ENCODE assay signal across 6 cellular contexts in genomic region chr19:1884719-1885334, GRCh38. TPM values are rescaled to one million over a fixed set of nuclear protein-coding genes. Genes with fewer than 3 reads are reported as not detected.
DNase-seq lines count a peak whose midpoint lies in the region; ATAC-seq and TF ChIP-seq lines count a peak whose summit lies in the region.

No MANE protein-coding gene starts in this region.

- H3K27ac ChIP-seq in KMS-11 (no peak overlapping the region), smooth muscle cell (ENCODE audit: low read depth) (peak overlapping the region; percentile 57)

- no peaks in the 10 kb centered on the region for H3K9me3 ChIP-seq in smooth muscle cell (replicated peaks; ENCODE audit: low read depth)

- H3K4me2 ChIP-seq in KMS-11 (peak overlapping the region; percentile 85), smooth muscle cell (peak overlapping the region; percentile 95)

- WGBS in smooth muscle cell (ENCODE audit: low lambda C conversion rate), result 2% methylated on average over 38 of the region's 56 CpGs

- H2AFZ ChIP-seq in KMS-11 (ENCODE audit: low read depth) (no peak overlapping the region; the same call in 1 of the 2 replicates), smooth muscle cell (ENCODE audit: low read depth) (no peak overlapping the region)

- H3K4me1 ChIP-seq in KMS-11 (ENCODE audit: low read depth, poor library complexity, severe bottlenecking) (peaks cover 19% of the 10 kb centered on the region), smooth muscle cell (ENCODE audit: low read depth) (peaks cover 9% of the 10 kb centered on the region)

- no peaks in the 10 kb centered on the region for H3K27me3 ChIP-seq in KMS-11 (ENCODE audit: insufficient read depth, low read depth)
- H3K27me3 ChIP-seq in smooth muscle cell (ENCODE audit: low read depth), result no peaks in the 10 kb centered on the region

- DNase-seq in smooth muscle cell (lab: John Stamatoyannopoulos, UW; ENCODE audit: unreplicated experiment), result no peak
- no peak for DNase-seq in DMS114 treated with DMSO at 0.1 percent for 48 hours (lab: John Stamatoyannopoulos, UW; ENCODE audit: unreplicated experiment)

- H3K4me3 ChIP-seq in KMS-11 (IDR thresholded peaks at IDR 0.05; ENCODE audit: insufficient read depth, low read depth, low read length) (no peak overlapping the region), smooth muscle cell (peak overlapping the region; percentile 92)

- H3K79me2 ChIP-seq in KMS-11 (ENCODE audit: insufficient read depth, low read depth) (peaks cover 20% of the 10 kb centered on the region; the same call in 1 of the 2 replicates), smooth muscle cell (ENCODE audit: low read depth) (peaks cover 39% of the 10 kb centered on the region)

- H4K20me1 ChIP-seq in KMS-11 (ENCODE audit: insufficient read depth), result no peaks in the 10 kb centered on the region
- peaks cover 49% of the 10 kb centered on the region for H4K20me1 ChIP-seq in smooth muscle cell (ENCODE audit: low read depth)

- H3K36me3 ChIP-seq in KMS-11 (ENCODE audit: insufficient read depth) (no peaks in the 10 kb centered on the region), smooth muscle cell (ENCODE audit: low read depth) (no peaks in the 10 kb centered on the region)

- H3F3A ChIP-seq in smooth muscle cell (ENCODE audit: low read depth), result peaks cover 5% of the 10 kb centered on the region

- no peak for TF ChIP-seq CTCF in KMS-11 (conservative IDR thresholded peaks at IDR 0.05; ENCODE audit: low read depth, low read length)
- no peak for TF ChIP-seq CTCF in smooth muscle cell (IDR thresholded peaks at IDR 0.05; ENCODE audit: borderline replicate concordance, insufficient read depth, poor library complexity, severe bottlenecking)

- H3K9ac ChIP-seq in KMS-11 (peak overlapping the region; percentile 24; the same call in 1 of the 2 replicates), smooth muscle cell (ENCODE audit: low read depth) (peak overlapping the region; percentile 86)

- ATAC-seq in GM18498 (IDR thresholded peaks at IDR 0.05; ENCODE audit: unreplicated experiment) (peak; percentile 21), esophagus mucosa (peak; percentile 5), HG02840 (IDR thresholded peaks at IDR 0.05; ENCODE audit: low FRiP score, unreplicated experiment) (no peak)

RNA-seq across cellular contexts. Expression of gene ABHD17A, which starts 0.5 kb away (rescaled TPM):
- 50.9 TPM for total RNA-seq in esophagus mucosa
- total RNA-seq in smooth muscle cell, result 42.9 and 49.2 TPM in 2 replicates
- polyA plus RNA-seq in smooth muscle cell, result 98.3 and 106 TPM in 2 replicates

RNA-seq across cellular contexts. Expression of gene ADAT3, which starts 20.4 kb away (rescaled TPM):
- 5.5 TPM for total RNA-seq in esophagus mucosa
- total RNA-seq in smooth muscle cell, result 0.49 and 0.58 TPM in 2 replicates
- polyA plus RNA-seq in smooth muscle cell, result 2.0 and 4.8 TPM in 2 replicates

RNA-seq across cellular contexts. Expression of gene SCAMP4, which starts 20.4 kb away (rescaled TPM):
- total RNA-seq in esophagus mucosa (45.6 TPM), smooth muscle cell (72.6 and 96.9 TPM in 2 replicates)
- 54.5 and 74.1 TPM in 2 replicates for polyA plus RNA-seq in smooth muscle cell

RNA-seq across cellular contexts. Expression of gene KLF16, which starts 21.4 kb away (rescaled TPM):
- total RNA-seq in esophagus mucosa (23.4 TPM), smooth muscle cell (4.3 and 5.8 TPM in 2 replicates)
- 15.4 and 16.7 TPM in 2 replicates for polyA plus RNA-seq in smooth muscle cell

RNA-seq across cellular contexts. Expression of gene REXO1, which starts 36.5 kb away (rescaled TPM):
- total RNA-seq in esophagus mucosa (16.9 TPM), smooth muscle cell (5.0 and 10.6 TPM in 2 replicates)
- polyA plus RNA-seq in smooth muscle cell, result 11.6 and 17.9 TPM in 2 replicates
